Comparison of ENCODE assay signal across 8 cellular contexts in the genomic region with DNA sequence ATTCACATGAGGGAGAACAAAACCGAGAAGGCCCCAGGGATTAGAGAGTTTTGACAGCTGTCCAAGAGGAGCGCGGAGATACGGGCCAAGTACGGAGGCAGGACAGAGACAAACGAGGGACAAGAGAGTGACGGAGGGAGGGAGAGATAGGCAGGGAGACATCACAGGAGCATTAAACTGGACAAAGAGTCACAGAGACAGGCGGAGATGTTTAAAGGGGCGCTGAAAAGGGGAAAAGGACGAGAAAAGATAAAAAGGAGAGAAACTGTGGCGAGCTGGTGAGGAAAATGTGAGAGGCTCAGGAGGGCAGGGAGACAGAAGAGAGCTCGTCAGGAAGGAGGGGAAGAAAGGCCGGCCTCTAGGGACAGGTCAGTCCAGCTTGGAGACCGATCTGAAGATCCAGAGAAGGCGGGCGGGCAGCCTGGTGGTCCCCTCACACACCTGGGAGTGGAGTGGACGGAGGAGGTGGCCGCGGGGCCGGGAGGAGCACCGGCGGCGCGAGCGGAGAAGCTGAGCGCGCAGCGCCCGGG. TPM values are rescaled to one million over a fixed set of nuclear protein-coding genes. Genes with fewer than 3 reads are reported as not detected.
DNase-seq lines count a peak whose midpoint lies in the region; ATAC-seq and TF ChIP-seq lines count a peak whose summit lies in the region.

No MANE protein-coding gene starts in this region.

- no peak for DNase-seq in AG04450 (ENCODE audit: low read depth, low spot score)
- DNase-seq in HFFc6: no peak
- DNase-seq in SK-N-DZ (ENCODE audit: low spot score): peak; percentile 74
- peak; percentile 90 for DNase-seq in esophagus muscularis mucosa (ENCODE audit: extremely low spot score)
- no peak for DNase-seq in naive B cell
- DNase-seq in stimulated activated CD4-positive, alpha-beta T cell treated with anti-CD3 and anti-CD28 coated beads, Interleukin-15, amount 100 ng/mL, for 24 hours: no peak

- H3K27me3 ChIP-seq in AG04450 (ENCODE audit: control insufficient read depth, insufficient read depth, low read length) (peaks cover 37% of the 10 kb centered on the region), esophagus muscularis mucosa (peaks cover 0 to 11% (median 0%) of the 10 kb centered on the region in 4 donors)

- TF ChIP-seq CTCF in AG04450 (IDR thresholded peaks at IDR 0.05; ENCODE audit: low read depth, low read length) (no peak), HFFc6 (IDR thresholded peaks at IDR 0.05) (no peak), esophagus muscularis mucosa (IDR thresholded peaks at IDR 0.05) (no peak)

- no peak for TF ChIP-seq EP300 in esophagus muscularis mucosa (IDR thresholded peaks at IDR 0.05)

- H3K4me1 Mint-ChIP-seq in HFFc6 (ENCODE audit: low read depth): peaks cover 14% of the 10 kb centered on the region
- peaks cover 6 to 14% (median 14%) of the 10 kb centered on the region in 3 donors for H3K4me1 Mint-ChIP-seq in naive B cell

- H3K4me3 ChIP-seq in AG04450 (ENCODE audit: low read depth, low read length): peak overlapping the region; percentile 71
- H3K4me3 ChIP-seq in esophagus muscularis mucosa: peak overlapping the region; percentile 68 to 90 (median 85)

- H3K9me3 ChIP-seq in AG04450 (ENCODE audit: control insufficient read depth, insufficient read depth, low read length) (no peaks in the 10 kb centered on the region; the same call in none of the 2 replicates), esophagus muscularis mucosa (no peaks in the 10 kb centered on the region)

- POLR2A ChIA-PET in AG04450 (lab: Yijun Ruan, JAX): interaction anchor here (0.5 to 1.4 kb wide), 4 partner anchors 10 to 250 kb away, joined by 3 to 5 read pairs (median 4); no protein-coding TSS in a partner anchor

- intact Hi-C loops in esophagus muscularis mucosa (cut with DNase I): loop anchor here (5.0 kb wide), 2 partner anchors 45 to 250 kb away; no protein-coding TSS in a partner anchor

- 12% methylated on average over 24 of the region's 29 CpGs for WGBS in esophagus muscularis mucosa

- H3K27ac Mint-ChIP-seq in HFFc6: peak overlapping the region; percentile 49
- H3K27ac Mint-ChIP-seq in naive B cell: peak overlapping the region in 2 of 6 donors; percentile 77 to 85

- no peak for ATAC-seq in naive B cell (ENCODE audit: low read depth in 2 of 2)
- ATAC-seq in HG02588 (IDR thresholded peaks at IDR 0.05; ENCODE audit: unreplicated experiment): no peak
- no peak for ATAC-seq in GM19452 (IDR thresholded peaks at IDR 0.05; ENCODE audit: unreplicated experiment)

- H3K4me3 Mint-ChIP-seq in HFFc6 (peak overlapping the region; percentile 89), naive B cell (peak overlapping the region; percentile 72 to 90 (median 84))

- TF ChIP-seq POLR2A in esophagus muscularis mucosa (IDR thresholded peaks at IDR 0.05; ENCODE audit: low read depth): no peak

- H3K4me1 ChIP-seq in esophagus muscularis mucosa: peaks cover 9 to 39% (median 27%) of the 10 kb centered on the region in 4 donors

- H3K27me3 Mint-ChIP-seq in HFFc6 (ENCODE audit: insufficient read depth): peaks cover 28% of the 10 kb centered on the region
- peaks cover 24 to 61% (median 30%) of the 10 kb centered on the region in 3 donors for H3K27me3 Mint-ChIP-seq in naive B cell

- no peaks in the 10 kb centered on the region for H3K36me3 ChIP-seq in esophagus muscularis mucosa

- no peak overlapping the region for H3K27ac ChIP-seq in AG04450 (ENCODE audit: low read depth, low read length)
- peak overlapping the region; percentile 82 to 92 (median 88) for H3K27ac ChIP-seq in esophagus muscularis mucosa (replicated peaks in 1 of 4)

- no peaks in the 10 kb centered on the region for H3K9me3 Mint-ChIP-seq in HFFc6
- H3K9me3 Mint-ChIP-seq in naive B cell: peaks cover 0 to 5% (median 3%) of the 10 kb centered on the region in 7 donors

- CTCF ChIA-PET in AG04450 (lab: Charles Lee): interaction anchor here (0.5 to 3.3 kb wide), 46 partner anchors 9 to 595 kb away, joined by 3 to 17 read pairs (median 4); no protein-coding TSS in a partner anchor

- H3K36me3 Mint-ChIP-seq in HFFc6 (ENCODE audit: low read depth): no peaks in the 10 kb centered on the region
- peaks cover 0 to 8% of the 10 kb centered on the region in 2 donors for H3K36me3 Mint-ChIP-seq in naive B cell

RNA-seq across cellular contexts. Expression of gene KALRN, which starts 0.8 kb away (rescaled TPM):
- polyA plus RNA-seq in AG04450 (2011; rRNA removed): 6.7 and 8.8 TPM in 2 replicates
- 35.6 and 51.2 TPM in 2 replicates for polyA minus RNA-seq in AG04450 (2011; rRNA and poly(A)+ RNA removed)
- 1 to 10 TPM; 1.9 to 5.6 (median 2.4) TPM for total RNA-seq in HFFc6 (2021; fragmentation: NEBNext Ultra II Directional; extraction: Animal tissue kit (Norgen Biotek cat#: 25700))
- polyA plus RNA-seq in SK-N-DZ (2014; cell fraction: cytosol; rRNA removed): 9.3 and 10.4 TPM in 2 replicates
- polyA plus RNA-seq in SK-N-DZ (2014; cell fraction: nucleus; rRNA removed): 19.8 and 31.0 TPM in 2 replicates
- 10 to 100 TPM; 20.8 to 49.7 (median 28.7) TPM for total RNA-seq in esophagus muscularis mucosa
- polyA plus RNA-seq in naive B cell (ENCODE audit: low read depth in 6 of 6): under 1 TPM in 3 of 6 donors, not detected in 3; 0.26 to 0.57 (median 0.47) TPM

RNA-seq across cellular contexts. Expression of gene ROPN1, which starts 40.5 kb away (rescaled TPM):
- polyA plus RNA-seq in AG04450 (2011; rRNA removed): 0.25 and 0.29 TPM in 2 replicates
- not detected in 2 replicates for polyA minus RNA-seq in AG04450 (2011; rRNA and poly(A)+ RNA removed)
- not detected for total RNA-seq in HFFc6 (2021; fragmentation: NEBNext Ultra II Directional; extraction: Animal tissue kit (Norgen Biotek cat#: 25700))
- not detected in 2 replicates for polyA plus RNA-seq in SK-N-DZ (2014; cell fraction: cytosol; rRNA removed)
- not detected in 2 replicates for polyA plus RNA-seq in SK-N-DZ (2014; cell fraction: nucleus; rRNA removed)
- total RNA-seq in esophagus muscularis mucosa: not detected
- polyA plus RNA-seq in naive B cell (ENCODE audit: low read depth in 6 of 6): not detected

Comparison
In these comparisons a context has a peak if more than half of its experiments do, and no peak if none do; other contexts are left out.
1. DNase-seq: peak in SK-N-DZ (single experiment) and esophagus muscularis mucosa (single experiment); none in AG04450 (single experiment), HFFc6 (single experiment), naive B cell (single experiment) and stimulated activated CD4-positive, alpha-beta T cell treated with anti-CD3 and anti-CD28 coated beads, Interleukin-15, amount 100 ng/mL, for 24 hours (single experiment).